Comparison of ENCODE assay signal across 25 cellular contexts in the genomic region with DNA sequence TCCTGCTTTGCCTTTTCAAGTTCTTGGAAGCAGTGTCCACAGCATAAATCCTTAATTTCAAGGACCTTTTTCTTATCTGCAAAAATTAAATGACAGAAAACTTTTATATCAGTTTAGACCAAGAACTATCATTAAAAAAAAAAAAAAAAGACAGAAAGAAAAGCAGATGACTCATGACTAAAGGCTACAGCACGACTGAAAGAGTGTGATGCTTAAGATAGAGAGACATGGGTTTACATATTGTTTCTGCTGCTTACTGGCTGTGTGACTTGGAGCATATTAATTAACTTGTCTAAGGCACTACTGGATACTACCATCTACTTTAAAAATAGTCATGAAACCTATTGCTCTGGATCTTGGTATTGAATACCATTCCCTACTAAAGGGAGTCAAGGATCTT.
DNase-seq lines count a peak whose midpoint lies in the region; ATAC-seq and TF ChIP-seq lines count a peak whose summit lies in the region.
"Had no signal": no experiment of that assay in that cellular context is flagged by ENCODE, and none has a peak within 500 bp of the region (broad histone marks: within the 10 kb centered on the region; RNA-seq: fewer than 3 reads in every experiment).

No MANE protein-coding gene starts in this region.

- in situ Hi-C loops in brain microvascular endothelial cell (cut with HindIII; ENCODE audit: low pct_ligation_motif_present, low sequenced_read_pairs) = no loop called here

- no peak overlapping the region for H3K4me3 ChIP-seq in brain microvascular endothelial cell (ENCODE audit: low read depth, low read length)
- H3K4me3 ChIP-seq: gastroesophageal sphincter, lung, spleen had no signal

- no peaks in the 10 kb centered on the region for H3K27me3 ChIP-seq in brain microvascular endothelial cell (replicated peaks)
- H3K27me3 ChIP-seq: gastroesophageal sphincter, neutrophil, spleen had no signal

- no peak for ATAC-seq in GM18861 (IDR thresholded peaks at IDR 0.05; ENCODE audit: unreplicated experiment)
- ATAC-seq in HG02571 (IDR thresholded peaks at IDR 0.05; ENCODE audit: unreplicated experiment) = no peak
- ATAC-seq: gastroesophageal sphincter; stimulated activated naive CD8-positive, alpha-beta T cell treated with anti-CD3 and anti-CD28 coated beads, Interleukin-15, Interleukin-2, amounts not matched to agents 100 U/mL and 50 U/mL, for 24 hours had no signal

- no peak for TF ChIP-seq CTCF in brain microvascular endothelial cell (IDR thresholded peaks at IDR 0.05; ENCODE audit: low read depth, low read length, missing control alignments)

- no peaks in the 10 kb centered on the region for H3K36me3 ChIP-seq in brain microvascular endothelial cell (replicated peaks)

- H3K27ac ChIP-seq in brain microvascular endothelial cell = no peak overlapping the region
- H3K27ac ChIP-seq: C4-2B, gastroesophageal sphincter, neutrophil, spleen had no signal

- DNase-seq in AG20443 (ENCODE audit: low spot score) (peak; percentile 16), LHCN-M2 (ENCODE audit: low read depth) (peak; percentile 22), brain microvascular endothelial cell (peak; percentile 16), kidney tubule cell (ENCODE audit: low spot score) (peak; percentile 7), superior temporal gyrus (ENCODE audit: extremely low spot score) (no peak), NCI-H69 (lab: John Stamatoyannopoulos, UW) (no peak)
- DNase-seq: activated CD4-positive, alpha-beta memory T cell treated with anti-CD3 and anti-CD28 coated beads, Interleukin-2, amount 10 ng/mL, durations not matched to agents 7 days and 5 days; activated CD4-positive, CD25-positive, alpha-beta regulatory T cell; activated gamma-delta T cell; central memory CD4-positive, alpha-beta T cell; H9; KG1; kidney; MV-4-11; NCI-H2171 treated with DMSO at 0.1 percent for 48 hours; NCI-H526; spleen; stimulated activated CD4-positive, alpha-beta T cell treated with anti-CD3 and anti-CD28 coated beads, Interleukin-4, amount 100 ng/mL, for 1 hour; stimulated activated naive CD8-positive, alpha-beta T cell treated with anti-CD3 and anti-CD28 coated beads, Interleukin-15, Interleukin-2, amounts not matched to agents 100 U/mL and 50 U/mL, for 24 hours had no signal

Comparison
In these comparisons a context has a peak if more than half of its experiments do, and no peak if none do; other contexts are left out.
1. DNase-seq: peak in AG20443 (single experiment), LHCN-M2 (single experiment), brain microvascular endothelial cell (single experiment) and kidney tubule cell (single experiment); none in superior temporal gyrus (single experiment) and NCI-H69 (single experiment).